In genomic region chr5:168204165-168204564, GRCh38 we compare ENCODE assay signal across 1 cellular context.
TF ChIP-seq lines count a peak whose summit lies in the region.

No MANE protein-coding gene starts in this region.

TF ChIP-seq in H1, 55 proteins besides CTCF, POLR2A, EP300 and RAD21 (continued from another document):
- TF ChIP-seq YY1 (IDR thresholded peaks at IDR 0.05; ENCODE audit: low read depth, low read length) (0 out of 2 replicates have a peak, but pooled peaks have one; percentile 32), TAF1 (IDR thresholded peaks at IDR 0.05; ENCODE audit: low read depth, low read length) (no peak), E2F6 (IDR thresholded peaks at IDR 0.05) (no peak), SP4 (IDR thresholded peaks at IDR 0.05; ENCODE audit: low read length) (no peak), CHD1 (IDR thresholded peaks at IDR 0.05; ENCODE audit: low read depth, low read length) (no peak), SIX5 (IDR thresholded peaks at IDR 0.05; ENCODE audit: low read depth, low read length) (no peak), ASH2L (IDR thresholded peaks at IDR 0.05; ENCODE audit: low read length) (no peak)
